Comparison of ENCODE assay signal across 8 cellular contexts in the genomic region with DNA sequence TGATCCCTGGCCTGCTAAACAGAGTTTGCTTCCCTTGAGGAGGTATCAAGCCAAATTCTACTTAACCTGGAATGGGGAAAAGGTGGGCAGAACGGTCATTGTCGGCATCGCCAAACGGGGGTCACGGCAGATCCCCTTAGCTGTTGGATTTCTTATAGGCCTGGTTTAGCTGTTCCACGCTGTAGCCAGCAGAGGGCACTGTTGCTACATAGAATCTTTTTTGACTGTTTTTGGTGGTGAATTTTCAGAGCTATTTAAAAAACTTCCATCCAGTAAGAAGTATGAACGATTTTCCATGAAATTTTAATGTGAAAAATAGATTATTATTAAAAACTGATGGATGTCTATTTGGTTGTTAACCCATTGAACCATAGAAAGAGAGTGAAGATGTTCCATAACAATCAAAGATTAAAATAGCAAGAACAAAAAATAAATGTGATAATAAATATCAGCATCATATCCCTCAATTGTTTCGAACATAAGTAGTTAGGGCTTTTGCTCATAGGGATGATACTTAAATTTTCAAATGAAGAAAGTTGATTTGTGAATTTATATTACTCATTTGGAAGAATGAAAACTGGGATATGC. TPM values are rescaled to one million over a fixed set of nuclear protein-coding genes. Genes with fewer than 3 reads are reported as not detected.
DNase-seq lines count a peak whose midpoint lies in the region; ATAC-seq, FAIRE-seq and TF ChIP-seq lines count a peak whose summit lies in the region.

No MANE protein-coding gene starts in this region.

- H2BK20ac ChIP-seq in H9 (ENCODE audit: low read depth, low read length, poor library complexity, severe bottlenecking), result no peak overlapping the region

- TF ChIP-seq CTCF in DND-41 (IDR thresholded peaks at IDR 0.05; ENCODE audit: borderline replicate concordance, extremely low read depth, low read length, poor library complexity, severe bottlenecking) (peak; percentile 77), H9 (conservative IDR thresholded peaks at IDR 0.05) (peak; percentile 87), PC-3 (conservative IDR thresholded peaks at IDR 0.05; ENCODE audit: low read depth, low read length) (peak; percentile 84), astrocyte of the cerebellum (IDR thresholded peaks at IDR 0.05; ENCODE audit: low read depth, low read length, missing control alignments) (peak; percentile 83)

- peak overlapping the region; percentile 73 to 87 for H3K4me3 Mint-ChIP-seq in H9

- no peaks in the 10 kb centered on the region for H3K9me2 ChIP-seq in PC-3 (replicated peaks; ENCODE audit: low read length)

- peaks cover 13 to 44% of the 10 kb centered on the region in 2 experiments for H3K9me3 Mint-ChIP-seq in H9

- WGBS in H9 (ENCODE audit: extremely low coverage, insufficient read length, low lambda C conversion rate), result no CpG with 5 or more reads among the region's 8 CpGs
- WGBS in small intestine, 3 donors, result 8 to 12% (median 11%) methylated on average over 8 of the region's 8 CpGs

- H3K27me3 ChIP-seq in DND-41 (ENCODE audit: insufficient read depth, low read length, poor library complexity) (no peaks in the 10 kb centered on the region), H9 (ENCODE audit: insufficient read depth, low read length) (no peaks in the 10 kb centered on the region; the same call in 1 of the 2 replicates), PC-3 (ENCODE audit: low read length) (no peaks in the 10 kb centered on the region), iPS-18a (ENCODE audit: control insufficient read depth, insufficient read depth, low read length) (peaks cover 12% of the 10 kb centered on the region), small intestine (ENCODE audit: control insufficient read depth in 2 of 2, insufficient read depth in 2 of 2, low read length in 2 of 2) (no peaks in the 10 kb centered on the region)

- no peak overlapping the region for H3T11ph ChIP-seq in H9 (ENCODE audit: low read length)

- no peak overlapping the region for H3K56ac ChIP-seq in H9 (ENCODE audit: insufficient read length, low read depth, low read length)

- CTCF ChIA-PET in PC-3 (lab: Charles Lee), result interaction anchor here (0.5 to 1.0 kb wide), 3 partner anchors 456 to 1832 kb away, joined by 3 to 9 read pairs (median 4); no protein-coding TSS in a partner anchor

- no peak overlapping the region for H2BK120ac ChIP-seq in H9 (ENCODE audit: low read depth, low read length, poor library complexity, severe bottlenecking)

- H3K4me3 ChIP-seq in DND-41 (ENCODE audit: low read depth in 1 of 2, low read length in 2 of 2), result no peak overlapping the region
- peak overlapping the region; percentile 98 for H3K4me3 ChIP-seq in PC-3 (ENCODE audit: low read length)
- peak overlapping the region; percentile 57 for H3K4me3 ChIP-seq in astrocyte of the cerebellum (ENCODE audit: low read depth, low read length)
- peak overlapping the region; percentile 69 for H3K4me3 ChIP-seq in iPS-18a (ENCODE audit: low read length)
- H3K4me3 ChIP-seq in small intestine (ENCODE audit: low read depth in 1 of 2, low read length in 2 of 2), result no peak overlapping the region

- no peaks in the 10 kb centered on the region for H3F3A ChIP-seq in PC-3 (ENCODE audit: low read length, unreplicated experiment)

- no peak overlapping the region for H3K9ac ChIP-seq in DND-41 (ENCODE audit: low read depth, low read length)
- H3K9ac ChIP-seq in H9 (ENCODE audit: extremely low read depth, insufficient read length, low read length), result no peak overlapping the region
- H3K9ac ChIP-seq in PC-3 (ENCODE audit: low read length), result peak overlapping the region; percentile 80
- peak overlapping the region; percentile 48 for H3K9ac ChIP-seq in iPS-18a (ENCODE audit: low read length)

- H3K4me2 ChIP-seq in DND-41 (ENCODE audit: insufficient read depth, low read length) (no peak overlapping the region), H9 (ENCODE audit: insufficient read depth, insufficient read length, low read length) (peak overlapping the region; percentile 91), PC-3 (ENCODE audit: low read length) (peak overlapping the region; percentile 89)

- H2AFZ ChIP-seq in DND-41 (ENCODE audit: low read depth, low read length) (no peak overlapping the region), H9 (ENCODE audit: low read length) (no peak overlapping the region), PC-3 (ENCODE audit: low read length) (peak overlapping the region; percentile 99)

- ATAC-seq in DND-41 (ENCODE audit: insufficient read depth, low read depth) (no peak), PC-3 (no peak), esophagus mucosa (no peak)

- peaks cover 6% of the 10 kb centered on the region for H3K23me2 ChIP-seq in H9 (ENCODE audit: insufficient read length, low read depth, low read length, poor library complexity, severe bottlenecking)

- no peak overlapping the region for H4K91ac ChIP-seq in H9 (ENCODE audit: insufficient read length, low read depth, low read length)

- H3K27me3 Mint-ChIP-seq in H9 (ENCODE audit: low read depth), result peaks cover 14% of the 10 kb centered on the region

- intact Hi-C loops in PC-3 (cut with micrococcal nuclease), result loop anchor here (5.0 to 10.0 kb wide), 3 partner anchors 641 to 1321 kb away; no protein-coding TSS in a partner anchor

- DNase-seq in DND-41 (peak; percentile 26), H9 (peak; percentile 43), PC-3 (peak; percentile 76), astrocyte of the cerebellum (ENCODE audit: low read depth) (peak; percentile 56), small intestine (peak; percentile 3), mesenteric fat pad (ENCODE audit: low spot score) (no peak)

- no peaks in the 10 kb centered on the region for H4K20me1 ChIP-seq in DND-41 (ENCODE audit: insufficient read depth, low read length)
- no peaks in the 10 kb centered on the region for H4K20me1 ChIP-seq in H9 (ENCODE audit: control insufficient read depth, insufficient read depth, insufficient read length)
- H4K20me1 ChIP-seq in PC-3 (ENCODE audit: low read length), result no peaks in the 10 kb centered on the region

- H3K4ac ChIP-seq in H9 (ENCODE audit: low read depth, low read length), result no peak overlapping the region

- H2BK5ac ChIP-seq in H9 (ENCODE audit: insufficient read length, low read length), result no peak overlapping the region

- peaks cover 5 to 9% of the 10 kb centered on the region in 2 experiments; a peak in 3 of 4 replicates for H3K4me1 Mint-ChIP-seq in H9

- no peak overlapping the region for H3K23ac ChIP-seq in H9 (ENCODE audit: insufficient read length, low read depth, low read length)

- BruUV-seq in PC-3 (replicated peaks; lab: Mats Ljungman, UMichigan), result no TSS peak

- POLR2A ChIA-PET in PC-3 (lab: Charles Lee; ENCODE audit: unreplicated experiment), result interaction anchor here (0.6 kb wide), 2 partner anchors 411 to 647 kb away, joined by 3 to 5 read pairs; a partner anchor contains a TSS

- no peak overlapping the region for H4K8ac ChIP-seq in H9 (replicated peaks; ENCODE audit: insufficient read length, low read depth, low read length)

- H3K4me1 ChIP-seq in DND-41 (ENCODE audit: insufficient read depth, low read length) (no peaks in the 10 kb centered on the region), H9 (ENCODE audit: insufficient read depth, low read length) (no peaks in the 10 kb centered on the region; the same call in 1 of the 2 replicates), PC-3 (ENCODE audit: insufficient read depth, low read length) (peaks cover 10% of the 10 kb centered on the region; the same call in 1 of the 2 replicates), iPS-18a (ENCODE audit: control insufficient read depth, low read depth, low read length) (no peaks in the 10 kb centered on the region), small intestine (ENCODE audit: control insufficient read depth in 2 of 2, insufficient read depth in 1 of 2, low read depth in 1 of 2, low read length in 1 of 2) (no peaks in the 10 kb centered on the region)

- no peak overlapping the region for H3K27ac Mint-ChIP-seq in H9

- H3K9me3 ChIP-seq in DND-41 (ENCODE audit: insufficient read depth, low read length, severe bottlenecking) (no peaks in the 10 kb centered on the region), H9 (ENCODE audit: control insufficient read depth, low read depth, low read length) (no peaks in the 10 kb centered on the region), PC-3 (ENCODE audit: low read length) (no peaks in the 10 kb centered on the region), iPS-18a (ENCODE audit: control insufficient read depth, low read depth, low read length) (peaks cover 6% of the 10 kb centered on the region), small intestine (ENCODE audit: control insufficient read depth, low read depth) (no peaks in the 10 kb centered on the region)

- H2AK5ac ChIP-seq in H9 (ENCODE audit: insufficient read length, low read length), result no peak overlapping the region

- FAIRE-seq in small intestine (lab: Jason Lieb, UNC), result no peak

- no peak overlapping the region for H3K18ac ChIP-seq in H9 (ENCODE audit: insufficient read length, low read depth, low read length)

- no peaks in the 10 kb centered on the region for H3K79me2 ChIP-seq in DND-41 (ENCODE audit: insufficient read depth, low read length)
- H3K79me2 ChIP-seq in H9 (ENCODE audit: insufficient read depth, low read length), result no peaks in the 10 kb centered on the region
- peaks cover 51% of the 10 kb centered on the region for H3K79me2 ChIP-seq in PC-3 (ENCODE audit: low read length)

- H2BK12ac ChIP-seq in H9 (ENCODE audit: insufficient read length, low read depth, low read length), result no peak overlapping the region

- H3K79me1 ChIP-seq in H9 (ENCODE audit: insufficient read depth, low read depth, low read length, poor library complexity, severe bottlenecking), result no peaks in the 10 kb centered on the region

- H3K36me3 ChIP-seq in DND-41 (ENCODE audit: insufficient read depth, low read length) (no peaks in the 10 kb centered on the region), PC-3 (ENCODE audit: low read depth, low read length) (no peaks in the 10 kb centered on the region), iPS-18a (ENCODE audit: control insufficient read depth, low read depth, low read length) (no peaks in the 10 kb centered on the region), small intestine (ENCODE audit: control insufficient read depth in 2 of 2, insufficient read depth in 2 of 2, low read length in 2 of 2) (no peaks in the 10 kb centered on the region)

- H2BK15ac ChIP-seq in H9 (ENCODE audit: low read depth, low read length), result no peak overlapping the region

- no peak overlapping the region for H3K27ac ChIP-seq in DND-41 (ENCODE audit: low read length)
- no peak overlapping the region for H3K27ac ChIP-seq in H9 (ENCODE audit: insufficient read length, low read depth, low read length)
- H3K27ac ChIP-seq in PC-3 (ENCODE audit: low read length), result no peak overlapping the region
- H3K27ac ChIP-seq in iPS-18a (ENCODE audit: low read length), result no peak overlapping the region
- H3K27ac ChIP-seq in small intestine (ENCODE audit: low read depth in 1 of 2, low read length in 1 of 2), result no peak overlapping the region

- in situ Hi-C loops in astrocyte of the cerebellum (cut with HindIII; ENCODE audit: low sequenced_read_pairs), result no loop called here

- peaks cover 3 to 6% (median 5%) of the 10 kb centered on the region in 3 experiments; a peak in 3 of 7 replicates for H3K36me3 Mint-ChIP-seq in H9 (ENCODE audit: insufficient read depth in 1 of 3, low read depth in 3 of 3)

- no peak overlapping the region for H3K14ac ChIP-seq in H9 (ENCODE audit: insufficient read depth, low read length)

- H4K5ac ChIP-seq in H9 (ENCODE audit: insufficient read length, low read depth, low read length), result no peak overlapping the region

RNA-seq across cellular contexts. Expression of a gene that starts 56.6 kb away (rescaled TPM):
- total RNA-seq in H9 (2021) (42.2 and 46.3 TPM in 2 replicates), PC-3 (2014; rRNA removed) (15.4 and 16.0 TPM in 2 replicates), esophagus mucosa (3.1 TPM), mesenteric fat pad (3,113 TPM)
- 10 to 100 TPM in 1 of 3 donors, not detected in 2; 14.3 TPM for polyA plus RNA-seq in small intestine

Comparison
In these comparisons a context has a peak if more than half of its experiments do, and no peak if none do; other contexts are left out.
1. H3K4me3 ChIP-seq: peak in PC-3 (single experiment), astrocyte of the cerebellum (single experiment) and iPS-18a (single experiment); none in DND-41 (0 of 2) and small intestine (0 of 2).
2. H3K9ac ChIP-seq: peak in PC-3 (single experiment) and iPS-18a (single experiment); none in DND-41 (single experiment) and H9 (single experiment).
3. RNA of a gene that starts 56.6 kb away (total RNA-seq): 3,113 TPM in mesenteric fat pad (single experiment); 42.2 to 46.3 TPM in H9, 15.4 to 16.0 TPM in PC-3 and 3.1 TPM in esophagus mucosa (single experiment); every median in the first group is over 10 times any median in the second.
4. Peak in every context shown above with its lines, with median percentiles within 50 percentile points of each other: CTCF ChIP-seq.